ENCODE assay signal across 10 cellular contexts in genomic region chr3:60594025-60594424, GRCh38.
DNase-seq lines count a peak whose midpoint lies in the region; ATAC-seq lines count a peak whose summit lies in the region.
"Had no signal": no experiment of that assay in that cellular context is flagged by ENCODE, and none has a peak within 500 bp of the region (broad histone marks: within the 10 kb centered on the region; RNA-seq: fewer than 3 reads in every experiment).

No MANE protein-coding gene starts in this region.

- DNase-seq in MV-4-11 (lab: John Stamatoyannopoulos, UW): peak; percentile 27
- DNase-seq in astrocyte of the hippocampus (ENCODE audit: low read depth, low spot score): peak; percentile 52
- peak; percentile 82 for DNase-seq in left ventricle myocardium superior
- DNase-seq in smooth muscle cell of the brain vasculature (ENCODE audit: low read depth, low spot score): peak; percentile 31
- DNase-seq in RPMI8226: no peak
- no peak for DNase-seq in NCI-H82 treated with DMSO at 0.1 percent for 48 hours (lab: John Stamatoyannopoulos, UW; ENCODE audit: unreplicated experiment)
- no peak for DNase-seq in SW 1271 (lab: John Stamatoyannopoulos, UW)
- DNase-seq: DND-41 had no signal

- intact Hi-C loops in left ventricle myocardium superior (cut with micrococcal nuclease): no loop called here

- peak; percentile 89 for ATAC-seq in left ventricle myocardium superior
- no peak for ATAC-seq in HG03565 (IDR thresholded peaks at IDR 0.05; ENCODE audit: unreplicated experiment)
- ATAC-seq: GM23338 had no signal

Comparison
In these comparisons a context has a peak if more than half of its experiments do, and no peak if none do; other contexts are left out.
1. DNase-seq: peak in MV-4-11 (single experiment), astrocyte of the hippocampus (single experiment), left ventricle myocardium superior (single experiment) and smooth muscle cell of the brain vasculature (single experiment); none in RPMI8226 (single experiment), NCI-H82 treated with DMSO at 0.1 percent for 48 hours (single experiment) and SW 1271 (0 of 2).